In genomic region chr1:183480971-183481431, GRCh38 we compare ENCODE assay signal across 9 cellular contexts. TPM values are rescaled to one million over a fixed set of nuclear protein-coding genes. Genes with fewer than 3 reads are reported as not detected.
A peak's percentile ranks its signal among the peaks of the same experiment; 100 is the strongest.
DNase-seq lines count a peak whose midpoint lies in the region; ATAC-seq, FAIRE-seq and TF ChIP-seq lines count a peak whose summit lies in the region.
"Had no signal": no experiment of that assay in that cellular context is flagged by ENCODE, and none has a peak within 500 bp of the region (broad histone marks: within the 10 kb centered on the region; RNA-seq: fewer than 3 reads in every experiment).

No MANE protein-coding gene starts in this region.

- TF ChIP-seq CTCF in A549 (IDR thresholded peaks at IDR 0.05) (no peak), activated B cell treated with CpG ODN at 0.5 μM for 24 hours (IDR thresholded peaks at IDR 0.05) (no peak)

- no peak for TF ChIP-seq RAD21 in A549 (conservative IDR thresholded peaks at IDR 0.05 in 1 of 2, IDR thresholded peaks at IDR 0.05 in 1 of 2)

- H3K4me3 ChIP-seq in A549 (no peak overlapping the region), right cardiac atrium (ENCODE audit: low read length) (no peak overlapping the region)
- H3K4me3 ChIP-seq: cardiac muscle cell had no signal

- intact Hi-C loops in activated B cell treated with CpG ODN at 0.5 μM for 24 hours (cut with micrococcal nuclease) (loop anchor here (1.0 to 2.0 kb wide), 2 partner anchors 9 to 14 kb away; partner anchors contain the start of gene SMG7), right cardiac atrium (cut with DNase I) (no loop called here)

- TF ChIP-seq EP300 in A549 (IDR thresholded peaks at IDR 0.05) = no peak

- no peak for DNase-seq in A549 (ENCODE audit: low read depth in 1 of 2, low spot score in 1 of 2)
- DNase-seq in activated B cell treated with CpG ODN at 0.5 μM for 24 hours = no peak
- DNase-seq in NCI-H1694 treated with DMSO at 0.1 percent for 48 hours (lab: John Stamatoyannopoulos, UW) = no peak
- no peak for DNase-seq in right cardiac atrium
- DNase-seq in SW 1271 (lab: John Stamatoyannopoulos, UW) = no peak
- no peak for DNase-seq in ecto neural progenitor cell (ENCODE audit: low spot score)

- no peaks in the 10 kb centered on the region for H3K27me3 ChIP-seq in right cardiac atrium (ENCODE audit: control insufficient read depth, insufficient read depth)
- H3K27me3 ChIP-seq: cardiac muscle cell had no signal

- FAIRE-seq in A549 (lab: Jason Lieb, UNC) = no peak

- peak overlapping the region; percentile 21 for H3K4me3 Mint-ChIP-seq in activated B cell treated with CpG ODN at 0.5 μM for 24 hours

- POLR2A ChIA-PET in A549 (lab: Yijun Ruan, JAX) = no interaction called here
- POLR2A ChIA-PET in activated B cell treated with CpG ODN at 0.5 μM for 24 hours (lab: Charles Lee) = interaction anchor here (0.8 to 2.1 kb wide), 3 partner anchors 9 to 13 kb away, joined by 3 to 11 read pairs (median 3); partner anchors contain the start of gene SMG7

- 59% methylated on average over 1 of the region's 1 CpG for WGBS in A549 (ENCODE audit: missing lambda C conversion rate)
- 63% methylated on average over 1 of the region's 1 CpG for WGBS in right cardiac atrium

- CTCF ChIA-PET in A549 (lab: Yijun Ruan, JAX) (interaction anchor here (1.2 kb wide), 2 partner anchors 8 to 31 kb away, joined by 3 read pairs; no protein-coding TSS in a partner anchor), activated B cell treated with CpG ODN at 0.5 μM for 24 hours (lab: Charles Lee) (no interaction called here)

- H3K9me3 ChIP-seq in A549 (no peaks in the 10 kb centered on the region), right cardiac atrium (ENCODE audit: control insufficient read depth, low read length) (no peaks in the 10 kb centered on the region)

- peaks cover 4% of the 10 kb centered on the region for H3K36me3 Mint-ChIP-seq in activated B cell treated with CpG ODN at 0.5 μM for 24 hours (ENCODE audit: low read depth)

- H3K4me2 ChIP-seq in A549 = peak overlapping the region; percentile 27

- no peaks in the 10 kb centered on the region for H3K27me3 Mint-ChIP-seq in activated B cell treated with CpG ODN at 0.5 μM for 24 hours

- peaks cover 26% of the 10 kb centered on the region; the same call in 2 of the 3 replicates for H3K4me1 ChIP-seq in A549
- H3K4me1 ChIP-seq in right cardiac atrium (ENCODE audit: control insufficient read depth, insufficient read depth, low read length) = peaks cover 4% of the 10 kb centered on the region

- no peak for TF ChIP-seq POLR2A in A549 (IDR thresholded peaks at IDR 0.05; ENCODE audit: low read length)

- ATAC-seq in A549 (peak in 1 of 2 experiments; percentile 45; a peak in 2 of 6 replicates), GM18873 (IDR thresholded peaks at IDR 0.05; ENCODE audit: low FRiP score, unreplicated experiment) (peak; percentile 40), HG03066 (IDR thresholded peaks at IDR 0.05; ENCODE audit: low read depth, unreplicated experiment) (peak; percentile 71), activated B cell treated with CpG ODN at 0.5 μM for 24 hours (ENCODE audit: low read depth) (peak; percentile 82), right cardiac atrium (no peak)

- peaks cover 64% of the 10 kb centered on the region for H3K4me1 Mint-ChIP-seq in activated B cell treated with CpG ODN at 0.5 μM for 24 hours

- H3K27ac Mint-ChIP-seq in activated B cell treated with CpG ODN at 0.5 μM for 24 hours = peak overlapping the region; percentile 74

- H3K9me3 Mint-ChIP-seq in activated B cell treated with CpG ODN at 0.5 μM for 24 hours = no peaks in the 10 kb centered on the region

- H3K27ac ChIP-seq in A549 = no peak overlapping the region
- no peak overlapping the region for H3K27ac ChIP-seq in right cardiac atrium (ENCODE audit: low read length)
- H3K27ac ChIP-seq: cardiac muscle cell had no signal

TF ChIP-seq in A549, 52 proteins besides CTCF, POLR2A, EP300 and RAD21:
- TF ChIP-seq SREBF2 (IDR thresholded peaks at IDR 0.05) (no peak), CHD4 (IDR thresholded peaks at IDR 0.05; ENCODE audit: borderline replicate concordance) (no peak), BHLHE40 (IDR thresholded peaks at IDR 0.05; ENCODE audit: low read depth, low read length) (no peak), NR3C1 (IDR thresholded peaks at IDR 0.05) (no peak), ZSCAN20 (CRISPR knock-in tag; IDR thresholded peaks at IDR 0.05) (no peak), MAFK (IDR thresholded peaks at IDR 0.05; ENCODE audit: partially characterized antibody) (no peak), RCOR1 (IDR thresholded peaks at IDR 0.05; ENCODE audit: low read depth, low read length) (no peak), ZFP36 (IDR thresholded peaks at IDR 0.05; ENCODE audit: borderline replicate concordance, partially characterized antibody) (no peak), PBX3 (IDR thresholded peaks at IDR 0.05) (no peak), ATOH8 (CRISPR knock-in tag; IDR thresholded peaks at IDR 0.05; ENCODE audit: low read depth) (no peak), HDAC2 (IDR thresholded peaks at IDR 0.05) (no peak), BCL3 (IDR thresholded peaks at IDR 0.05) (no peak), RFX5 (IDR thresholded peaks at IDR 0.05) (no peak), TFCP2L1 (CRISPR knock-in tag; IDR thresholded peaks at IDR 0.05) (no peak)
TF ChIP-seq in A549: peak in this region for 0.

RNA-seq across cellular contexts. Expression of gene SMG7, which starts 8.7 kb away (rescaled TPM):
- polyA plus RNA-seq in A549 (2011; rRNA removed) (51.3 and 55.5 TPM in 2 replicates), A549 (2017; fragmentation: RNase III; extraction: RNeasy Plus Mini Kit Qiagen cat#74134 plus additional on column Dnase treatment) (27.2 to 29.7 TPM (median 29.1 TPM) in 3 replicates), right cardiac atrium (18.6 TPM)
- 16.4 and 20.8 TPM in 2 replicates for polyA plus RNA-seq in A549 (2012; cell fraction: cytosol; rRNA removed)
- 19.0 and 26.3 TPM in 2 replicates for polyA plus RNA-seq in A549 (2012; cell fraction: nucleus; rRNA removed)
- 65.3 and 78.9 TPM in 2 replicates for polyA minus RNA-seq in A549 (2011; rRNA and poly(A)+ RNA removed)
- total RNA-seq in activated B cell treated with CpG ODN at 0.5 μM for 24 hours (79.4 and 83.5 TPM in 2 replicates), right cardiac atrium (10 to 100 TPM; 35.6 to 50.8 (median 44.0) TPM)

Comparison
In these comparisons a context has a peak if more than half of its experiments do, and no peak if none do; other contexts are left out.
1. ATAC-seq: peak in GM18873 (single experiment), HG03066 (single experiment) and activated B cell treated with CpG ODN at 0.5 μM for 24 hours (single experiment); none in right cardiac atrium (0 of 2).